8 cellular contexts compared by ENCODE assay signal in genomic region chr6:16514249-16514648, GRCh38.
DNase-seq lines count a peak whose midpoint lies in the region; ATAC-seq lines count a peak whose summit lies in the region.

No MANE protein-coding gene starts in this region.

- no CpG with 5 or more reads among the region's 8 CpGs for WGBS in iPS DF 6.9 (ENCODE audit: insufficient coverage, insufficient read length)

- H3K27me3 ChIP-seq in iPS DF 6.9 (ENCODE audit: control insufficient read depth, insufficient read depth, low read length), result no peaks in the 10 kb centered on the region

- no peak overlapping the region for H3K4me3 ChIP-seq in iPS DF 6.9 (ENCODE audit: low read length)

- H3K4me1 ChIP-seq in iPS DF 6.9 (ENCODE audit: control insufficient read depth, insufficient read depth, low read length), result peaks cover 2% of the 10 kb centered on the region; the same call in 1 of the 2 replicates

- peak; percentile 24 for DNase-seq in stimulated activated CD4-positive, alpha-beta T cell treated with anti-CD3 and anti-CD28 coated beads, Interleukin-15, amount 100 ng/mL, for 24 hours
- no peak for DNase-seq in stimulated activated CD4-positive, alpha-beta T cell treated with anti-CD3 and anti-CD28 coated beads, Interleukin-12 subunit alpha, Interleukin-12 subunit beta, amount 100 ng/mL, for 4 hours
- peak; percentile 63 for DNase-seq in NCI-H69 (lab: John Stamatoyannopoulos, UW)
- peak; percentile 39 for DNase-seq in amniotic stem cell (lab: John Stamatoyannopoulos, UW)
- peak; percentile 27 for DNase-seq in iPS DF 6.9 (ENCODE audit: low read depth, low spot score)
- DNase-seq in stimulated activated naive CD8-positive, alpha-beta T cell treated with anti-CD3 and anti-CD28 coated beads, Interleukin-15, Interleukin-2, amounts not matched to agents 100 U/mL and 50 U/mL, for 24 hours, result no peak

- ATAC-seq in stimulated activated naive CD8-positive, alpha-beta T cell treated with anti-CD3 and anti-CD28 coated beads, Interleukin-15, Interleukin-2, amounts not matched to agents 100 U/mL and 50 U/mL, for 24 hours, result peak; percentile 58
- ATAC-seq in GM19452 (IDR thresholded peaks at IDR 0.05; ENCODE audit: unreplicated experiment), result no peak
- ATAC-seq in GM19467 (IDR thresholded peaks at IDR 0.05; ENCODE audit: unreplicated experiment), result no peak

- H3K9me3 ChIP-seq in iPS DF 6.9 (ENCODE audit: control insufficient read depth, insufficient read depth, low read length), result no peaks in the 10 kb centered on the region

- no peak overlapping the region for H3K27ac ChIP-seq in iPS DF 6.9 (ENCODE audit: low read length)

- H3K36me3 ChIP-seq in iPS DF 6.9 (ENCODE audit: control insufficient read depth, insufficient read depth, low read length), result no peaks in the 10 kb centered on the region

Comparison
In these comparisons a context has a peak if more than half of its experiments do, and no peak if none do; other contexts are left out.
1. DNase-seq: peak in stimulated activated CD4-positive, alpha-beta T cell treated with anti-CD3 and anti-CD28 coated beads, Interleukin-15, amount 100 ng/mL, for 24 hours (single experiment), NCI-H69 (single experiment), amniotic stem cell (single experiment) and iPS DF 6.9 (single experiment); none in stimulated activated CD4-positive, alpha-beta T cell treated with anti-CD3 and anti-CD28 coated beads, Interleukin-12 subunit alpha, Interleukin-12 subunit beta, amount 100 ng/mL, for 4 hours (single experiment) and stimulated activated naive CD8-positive, alpha-beta T cell treated with anti-CD3 and anti-CD28 coated beads, Interleukin-15, Interleukin-2, amounts not matched to agents 100 U/mL and 50 U/mL, for 24 hours (single experiment).